30 cellular contexts compared by ENCODE assay signal in the genomic region with DNA sequence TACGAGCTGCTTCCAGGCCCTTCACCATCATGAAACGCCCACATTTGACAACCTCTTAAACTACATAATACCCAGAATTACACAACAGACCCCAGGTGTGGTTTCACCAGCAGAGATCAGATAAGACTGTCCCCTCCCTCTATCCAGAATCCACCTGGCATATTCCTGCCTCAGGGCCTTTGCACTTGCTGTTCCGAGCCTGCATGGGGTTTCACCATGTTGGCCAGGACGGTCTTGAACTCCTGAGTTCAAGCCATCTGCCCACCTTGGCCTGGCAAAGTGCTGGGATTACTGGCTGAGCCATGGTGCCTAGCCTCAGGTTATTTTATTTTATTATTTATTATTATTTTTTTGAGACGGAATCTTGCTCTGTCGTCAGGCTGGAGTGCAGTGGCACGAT.
"Had no signal": no experiment of that assay in that cellular context is flagged by ENCODE, and none has a peak within 500 bp of the region (broad histone marks: within the 10 kb centered on the region; RNA-seq: fewer than 3 reads in every experiment).

No MANE protein-coding gene starts in this region.

- ATAC-seq: naive thymus-derived CD4-positive, alpha-beta T cell; natural killer cell; psoas muscle; right cardiac atrium; right lobe of liver; stimulated activated memory B cell treated with anti-CD40 and anti-IgM and Interleukin-4, amounts not matched to agents 10 μg/mL and 1 μg/mL and 100 μg/mL, for 72 hours; stimulated activated naive CD8-positive, alpha-beta T cell treated with anti-CD3 and anti-CD28 coated beads, Interleukin-15, amount 100 ng/mL, for 72 hours; stimulated activated naive CD8-positive, alpha-beta T cell treated with anti-CD3 and anti-CD28 coated beads, Interleukin-15, Interleukin-2, amounts not matched to agents 100 U/mL and 50 U/mL, for 24 hours; upper lobe of right lung had no signal

- H3K79me2 ChIP-seq: parathyroid adenoma had no signal

- FAIRE-seq: urothelium cell line had no signal

- H3K36me3 ChIP-seq: neural progenitor cell, ovary, right lobe of liver, spleen, suprapubic skin, tibial artery, transverse colon, upper lobe of right lung, vagina had no signal

- H3K9ac ChIP-seq: neural progenitor cell, parathyroid adenoma had no signal

- H3K4me1 ChIP-seq: neural progenitor cell, parathyroid adenoma, psoas muscle had no signal

- H3K9me3 ChIP-seq: ovary, psoas muscle, right lobe of liver, spleen, suprapubic skin, testis, tibial artery, transverse colon, upper lobe of right lung, vagina had no signal

- H3K4me3 ChIP-seq: neural progenitor cell, ovary, psoas muscle, right lobe of liver, skin epidermis, smooth muscle cell, spleen, suprapubic skin, testis, tibial artery, transverse colon, upper lobe of right lung, vagina had no signal

- H3K27me3 ChIP-seq: neural progenitor cell, ovary, right lobe of liver, suprapubic skin, testis, transverse colon, upper lobe of right lung, vagina had no signal

- H2AFZ ChIP-seq: neural progenitor cell, parathyroid adenoma had no signal

- H3K4me2 ChIP-seq: neural progenitor cell, smooth muscle cell had no signal

- H3K27ac ChIP-seq: neural progenitor cell, ovary, parathyroid adenoma, psoas muscle, right lobe of liver, skin epidermis, suprapubic skin, testis, tibial artery, transverse colon, vagina had no signal

- DNase-seq: naive thymus-derived CD4-positive, alpha-beta T cell; natural killer cell; occipital lobe; posterior cingulate gyrus; psoas muscle; right cardiac atrium; right lobe of liver; spleen; stimulated activated CD4-positive, alpha-beta T cell treated with anti-CD3 and anti-CD28 coated beads, Interleukin-12 subunit alpha, Interleukin-12 subunit beta, amount 100 ng/mL, for 4 hours; stimulated activated CD4-positive, alpha-beta T cell treated with anti-CD3 and anti-CD28 coated beads, Interleukin-1b, Interleukin-23, amount 100 ng/mL, for 48 hours; stimulated activated CD4-positive, alpha-beta T cell treated with anti-CD3 and anti-CD28 coated beads, Interleukin-4, amount 100 ng/mL, for 1 hour; stimulated activated CD4-positive, alpha-beta T cell treated with anti-CD3 and anti-CD28 coated beads, Interleukin-4, amount 100 ng/mL, for 4 hours; stimulated activated CD8-positive, alpha-beta memory T cell treated with anti-CD3 and anti-CD28 coated beads, Interleukin-4, amount 100 ng/mL, for 48 hours; stimulated activated naive CD4-positive, alpha-beta T cell; stimulated activated naive CD8-positive, alpha-beta T cell treated with anti-CD3 and anti-CD28 coated beads, Interleukin-15, amount 100 ng/mL, for 72 hours; stimulated activated naive CD8-positive, alpha-beta T cell treated with anti-CD3 and anti-CD28 coated beads, Interleukin-15, Interleukin-2, amounts not matched to agents 100 U/mL and 50 U/mL, for 24 hours; substantia nigra; testis; tibial artery; transverse colon; upper lobe of right lung had no signal
